19 cellular contexts compared by ENCODE assay signal in genomic region chr6:71387179-71387578, GRCh38.
A peak's percentile ranks its signal among the peaks of the same experiment; 100 is the strongest.
DNase-seq lines count a peak whose midpoint lies in the region; ATAC-seq, FAIRE-seq and TF ChIP-seq lines count a peak whose summit lies in the region.
"Had no signal": no experiment of that assay in that cellular context is flagged by ENCODE, and none has a peak within 500 bp of the region (broad histone marks: within the 10 kb centered on the region; RNA-seq: fewer than 3 reads in every experiment).

No MANE protein-coding gene starts in this region.

- H3K27ac Mint-ChIP-seq in activated CD4-positive, alpha-beta memory T cell treated with anti-CD3 and anti-CD28 coated beads, Interleukin-2, amount 10 ng/mL, durations not matched to agents 7 days and 5 days = no peak overlapping the region
- H3K27ac Mint-ChIP-seq: activated CD8-positive, alpha-beta T cell treated with anti-CD3 and anti-CD28 coated beads for 36 hours; dendritic cell treated with granulocyte-macrophage colony-stimulating factor and Interleukin-4, amounts not matched to agents 40 ng/mL and 50 ng/mL, for 4 days had no signal

- peaks cover 11% of the 10 kb centered on the region for H3K36me3 ChIP-seq in RWPE2 (ENCODE audit: low read depth)
- peaks cover 0 to 5% of the 10 kb centered on the region in 2 donors for H3K36me3 ChIP-seq in gastroesophageal sphincter
- peaks cover 0 to 4% (median 2%) of the 10 kb centered on the region in 5 donors for H3K36me3 ChIP-seq in subcutaneous abdominal adipose tissue (ENCODE audit: control insufficient read depth in 5 of 5, insufficient read depth in 5 of 5, low read length in 5 of 5)
- H3K36me3 ChIP-seq: ascending aorta had no signal

- no peak overlapping the region for H3K9ac ChIP-seq in subcutaneous abdominal adipose tissue (ENCODE audit: low read length in 5 of 5)

- H3K4me3 ChIP-seq in RWPE2 (ENCODE audit: severe bottlenecking) (no peak overlapping the region), gastroesophageal sphincter (no peak overlapping the region), subcutaneous abdominal adipose tissue (ENCODE audit: low read depth in 1 of 5, low read length in 5 of 5) (no peak overlapping the region)
- H3K4me3 ChIP-seq: ascending aorta, psoas muscle, SK-N-MC had no signal

- TF ChIP-seq POLR2A in gastroesophageal sphincter (IDR thresholded peaks at IDR 0.05) = no peak

- ATAC-seq in RWPE2 (ENCODE audit: low read depth) (no peak), gastroesophageal sphincter (peak; percentile 51), GM18520 (IDR thresholded peaks at IDR 0.05; ENCODE audit: unreplicated experiment) (no peak)
- ATAC-seq: activated CD8-positive, alpha-beta T cell treated with anti-CD3 and anti-CD28 coated beads for 36 hours; HepG2 had no signal

- FAIRE-seq in GM19239 (lab: Jason Lieb, UNC) = peak; percentile 71
- FAIRE-seq: GM18507, HepG2, TTC549 had no signal

- H3K9me3 Mint-ChIP-seq in activated CD4-positive, alpha-beta memory T cell treated with anti-CD3 and anti-CD28 coated beads, Interleukin-2, amount 10 ng/mL, durations not matched to agents 7 days and 5 days = no peaks in the 10 kb centered on the region
- H3K9me3 Mint-ChIP-seq: activated CD8-positive, alpha-beta T cell treated with anti-CD3 and anti-CD28 coated beads for 36 hours; dendritic cell treated with granulocyte-macrophage colony-stimulating factor and Interleukin-4, amounts not matched to agents 40 ng/mL and 50 ng/mL, for 4 days had no signal

- TF ChIP-seq EP300 in gastroesophageal sphincter (IDR thresholded peaks at IDR 0.05) = no peak

- H3K36me3 Mint-ChIP-seq in activated CD4-positive, alpha-beta memory T cell treated with anti-CD3 and anti-CD28 coated beads, Interleukin-2, amount 10 ng/mL, durations not matched to agents 7 days and 5 days (ENCODE audit: low read depth) = no peaks in the 10 kb centered on the region

- H3K27me3 Mint-ChIP-seq in activated CD4-positive, alpha-beta memory T cell treated with anti-CD3 and anti-CD28 coated beads, Interleukin-2, amount 10 ng/mL, durations not matched to agents 7 days and 5 days = peaks cover 11% of the 10 kb centered on the region

- DNase-seq in GM19239 (ENCODE audit: insufficient read length, low spot score) = no peak
- DNase-seq in RWPE2 (ENCODE audit: low spot score) = no peak
- DNase-seq in cerebellar cortex (ENCODE audit: low spot score) = no peak
- no peak for DNase-seq in activated CD4-positive, alpha-beta memory T cell treated with anti-CD3 and anti-CD28 coated beads, Interleukin-2, amount 10 ng/mL, durations not matched to agents 7 days and 5 days
- DNase-seq: activated CD8-positive, alpha-beta T cell treated with anti-CD3 and anti-CD28 coated beads for 36 hours; activated effector memory CD4-positive, alpha-beta T cell treated with Interleukin-2 at 50 U/mL for 16 hours; foreskin melanocyte; GOT3; NCI-H1092 treated with DMSO at 0.1 percent for 48 hours; psoas muscle had no signal

- H3K4me1 Mint-ChIP-seq in activated CD4-positive, alpha-beta memory T cell treated with anti-CD3 and anti-CD28 coated beads, Interleukin-2, amount 10 ng/mL, durations not matched to agents 7 days and 5 days = no peaks in the 10 kb centered on the region

- no peak overlapping the region for H3K4me3 Mint-ChIP-seq in activated CD4-positive, alpha-beta memory T cell treated with anti-CD3 and anti-CD28 coated beads, Interleukin-2, amount 10 ng/mL, durations not matched to agents 7 days and 5 days
- H3K4me3 Mint-ChIP-seq: activated CD8-positive, alpha-beta T cell treated with anti-CD3 and anti-CD28 coated beads for 36 hours; dendritic cell treated with granulocyte-macrophage colony-stimulating factor and Interleukin-4, amounts not matched to agents 40 ng/mL and 50 ng/mL, for 4 days had no signal

- TF ChIP-seq CTCF in RWPE2 (IDR thresholded peaks at IDR 0.05; ENCODE audit: poor library complexity, severe bottlenecking) (no peak), gastroesophageal sphincter (IDR thresholded peaks at IDR 0.05) (no peak)

- H3K4me1 ChIP-seq in RWPE2 (ENCODE audit: insufficient read depth, poor library complexity, severe bottlenecking) (peaks cover 44% of the 10 kb centered on the region), gastroesophageal sphincter (peaks cover 3 to 82% (median 12%) of the 10 kb centered on the region in 3 donors), subcutaneous abdominal adipose tissue (ENCODE audit: control insufficient read depth in 5 of 5, insufficient read depth in 5 of 5, low read length in 5 of 5) (peaks cover 0 to 53% (median 46%) of the 10 kb centered on the region in 5 donors)

- CTCF ChIA-PET in activated CD4-positive, alpha-beta memory T cell treated with anti-CD3 and anti-CD28 coated beads, Interleukin-2, amount 10 ng/mL, durations not matched to agents 7 days and 5 days (lab: Charles Lee) = no interaction called here

- H3K27me3 ChIP-seq in RWPE2 (ENCODE audit: insufficient read depth, poor library complexity, severe bottlenecking) (no peaks in the 10 kb centered on the region), gastroesophageal sphincter (no peaks in the 10 kb centered on the region), subcutaneous abdominal adipose tissue (ENCODE audit: control insufficient read depth in 5 of 5, insufficient read depth in 4 of 5, low read length in 5 of 5) (no peaks in the 10 kb centered on the region)
- H3K27me3 ChIP-seq: ascending aorta had no signal

- peak overlapping the region; percentile 71 for H3K27ac ChIP-seq in RWPE2 (ENCODE audit: poor library complexity, severe bottlenecking)
- no peak overlapping the region for H3K27ac ChIP-seq in gastroesophageal sphincter
- H3K27ac ChIP-seq in subcutaneous abdominal adipose tissue (ENCODE audit: low read depth, low read length) = peak overlapping the region; percentile 92
- H3K27ac ChIP-seq: ascending aorta, psoas muscle, SK-N-MC had no signal

- POLR2A ChIA-PET in activated CD4-positive, alpha-beta memory T cell treated with anti-CD3 and anti-CD28 coated beads, Interleukin-2, amount 10 ng/mL, durations not matched to agents 7 days and 5 days (lab: Charles Lee) = no interaction called here

- H3K9me3 ChIP-seq in RWPE2 (ENCODE audit: severe bottlenecking) (no peaks in the 10 kb centered on the region), gastroesophageal sphincter (no peaks in the 10 kb centered on the region), subcutaneous abdominal adipose tissue (ENCODE audit: control insufficient read depth in 5 of 5, low read length in 5 of 5) (no peaks in the 10 kb centered on the region)
- H3K9me3 ChIP-seq: ascending aorta, psoas muscle had no signal

Comparison
In these comparisons a context has a peak if more than half of its experiments do, and no peak if none do; other contexts are left out.
1. H3K27ac ChIP-seq: peak in RWPE2 (single experiment) and subcutaneous abdominal adipose tissue (single experiment); none in gastroesophageal sphincter (0 of 4).